In the genomic region with DNA sequence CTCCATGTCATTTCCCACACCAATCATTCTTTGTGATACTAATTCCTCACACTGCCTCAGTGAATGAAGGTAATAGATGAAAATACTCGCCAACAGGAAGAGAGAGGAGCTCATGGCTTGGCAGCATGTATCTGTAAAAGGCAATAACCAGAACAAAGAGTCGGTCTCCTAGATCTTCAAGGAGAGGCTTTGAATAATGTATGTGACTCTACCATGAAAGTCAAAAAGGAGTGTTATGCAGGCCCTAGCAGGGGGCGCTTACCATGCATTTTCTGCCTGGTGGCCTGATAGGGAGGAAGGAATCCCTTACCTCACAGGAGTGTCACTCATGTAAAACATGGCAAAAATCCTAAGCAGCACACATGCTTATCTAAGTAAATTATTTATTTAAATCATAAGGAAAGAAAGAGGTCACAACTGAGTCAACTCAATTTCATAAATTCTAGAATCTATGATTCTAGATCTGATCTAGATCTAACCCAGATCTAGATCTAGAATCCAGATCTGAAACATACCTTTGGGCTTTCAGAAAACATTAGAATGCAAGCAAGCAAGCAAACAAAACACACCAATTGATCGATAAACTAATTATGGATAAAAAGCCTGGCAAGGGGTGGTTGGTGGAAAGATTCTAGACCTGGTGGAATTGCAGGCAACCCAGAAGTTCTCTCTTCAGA, we compare ENCODE assay signal across 24 cellular contexts.
A peak's percentile ranks its signal among the peaks of the same experiment; 100 is the strongest.
DNase-seq lines count a peak whose midpoint lies in the region; ATAC-seq lines count a peak whose summit lies in the region.
"Had no signal": no experiment of that assay in that cellular context is flagged by ENCODE, and none has a peak within 500 bp of the region (broad histone marks: within the 10 kb centered on the region; RNA-seq: fewer than 3 reads in every experiment).

No MANE protein-coding gene starts in this region.

- no peak overlapping the region for H3K4ac ChIP-seq in trophoblast cell (ENCODE audit: low read depth, low read length)

- H4K12ac ChIP-seq in trophoblast cell (ENCODE audit: low read depth, low read length): no peak overlapping the region

- H3K27me3 Mint-ChIP-seq in T-helper 17 cell: no peaks in the 10 kb centered on the region
- H3K27me3 Mint-ChIP-seq: CD4-positive, alpha-beta memory T cell had no signal

- H2BK12ac ChIP-seq in trophoblast cell (ENCODE audit: low read length): no peak overlapping the region

- H3K79me2 ChIP-seq in trophoblast cell (ENCODE audit: control insufficient read depth, insufficient read depth, low read length, poor library complexity): no peaks in the 10 kb centered on the region

- H3K9ac ChIP-seq in HUES48 (ENCODE audit: low read depth, low read length) (no peak overlapping the region), trophoblast cell (ENCODE audit: low read length) (no peak overlapping the region)
- H3K9ac ChIP-seq: BLaER1 had no signal

- H3K36me3 ChIP-seq in HUES48 (ENCODE audit: control insufficient read depth, insufficient read depth, low read length): no peaks in the 10 kb centered on the region
- H3K36me3 ChIP-seq in trophoblast cell (ENCODE audit: control insufficient read depth in 1 of 2, insufficient read depth in 2 of 2, low read length in 2 of 2): no peaks in the 10 kb centered on the region
- H3K36me3 ChIP-seq: BLaER1 had no signal

- H3K23ac ChIP-seq in trophoblast cell (ENCODE audit: low read length): no peak overlapping the region

- WGBS in trophoblast cell (ENCODE audit: extremely low coverage, insufficient coverage, insufficient read length): no CpG with 5 or more reads among the region's 4 CpGs

- no peak overlapping the region for H2AFZ ChIP-seq in trophoblast cell (ENCODE audit: insufficient read depth, low read length, poor library complexity)
- H2AFZ ChIP-seq: PC-9 had no signal

- H3K14ac ChIP-seq in trophoblast cell (ENCODE audit: low read length): no peak overlapping the region

- H3K27ac Mint-ChIP-seq in T-helper 17 cell: peak overlapping the region; percentile 24
- H3K27ac Mint-ChIP-seq: HFFc6 had no signal

- H3K27ac ChIP-seq in HUES48 (ENCODE audit: low read depth, low read length): peak overlapping the region; percentile 50
- no peak overlapping the region for H3K27ac ChIP-seq in trophoblast cell (ENCODE audit: low read depth, low read length)
- H3K27ac ChIP-seq: BLaER1, PC-9, RWPE1, SK-N-MC had no signal

- no peak for ATAC-seq in T-helper 17 cell
- ATAC-seq in HG02840 (IDR thresholded peaks at IDR 0.05; ENCODE audit: low FRiP score, unreplicated experiment): no peak
- ATAC-seq in GM19467 (IDR thresholded peaks at IDR 0.05; ENCODE audit: unreplicated experiment): no peak

- no peak overlapping the region for H2BK5ac ChIP-seq in trophoblast cell (ENCODE audit: low read depth, low read length, poor library complexity)

- peaks cover 15% of the 10 kb centered on the region for H3K4me1 Mint-ChIP-seq in T-helper 17 cell

- H3K27me3 ChIP-seq in HUES48 (ENCODE audit: control insufficient read depth, insufficient read depth, low read length) (no peaks in the 10 kb centered on the region), trophoblast cell (ENCODE audit: insufficient read depth, low read length) (no peaks in the 10 kb centered on the region)
- H3K27me3 ChIP-seq: BLaER1 had no signal

- no peak overlapping the region for H2BK120ac ChIP-seq in trophoblast cell (ENCODE audit: insufficient read depth, low read length, poor library complexity)

- DNase-seq in T-helper 17 cell (no peak), iPS-NIHi11 (ENCODE audit: low spot score) (peak; percentile 25), trophoblast cell (peak; percentile 38 to 75), NCI-H2081 treated with DMSO at 0.1 percent for 48 hours (lab: John Stamatoyannopoulos, UW) (no peak), DMS153 (lab: John Stamatoyannopoulos, UW) (no peak)
- DNase-seq: Caco-2; CD4-positive, alpha-beta memory T cell; DMS 273 treated with DMSO at 0.1 percent for 48 hours; DND-41; HFFc6; Kasumi-1; NCI-H1417 treated with DMSO at 0.1 percent for 48 hours; NCI-H187; NCI-H2107; NCI-H446 treated with DMSO at 0.1 percent for 48 hours; NCI-H526 treated with DMSO at 0.1 percent for 48 hours; PC-9; SHP77 treated with DMSO at 0.1 percent for 48 hours had no signal

- no peaks in the 10 kb centered on the region for H3K36me3 Mint-ChIP-seq in T-helper 17 cell (ENCODE audit: low read depth)
- H3K36me3 Mint-ChIP-seq: CD4-positive, alpha-beta memory T cell had no signal

- no peak overlapping the region for H3K4me3 Mint-ChIP-seq in T-helper 17 cell
- H3K4me3 Mint-ChIP-seq: CD4-positive, alpha-beta memory T cell; HFFc6 had no signal

- no peak overlapping the region for H3K4me3 ChIP-seq in HUES48 (ENCODE audit: low read depth, low read length)
- H3K4me3 ChIP-seq in trophoblast cell (ENCODE audit: low read depth, low read length): no peak overlapping the region
- H3K4me3 ChIP-seq: BLaER1, PC-9, SK-N-MC had no signal

- H3K4me1 ChIP-seq in HUES48 (ENCODE audit: control insufficient read depth, insufficient read depth, low read length) (peaks cover 5% of the 10 kb centered on the region; the same call in 1 of the 2 replicates), trophoblast cell (ENCODE audit: control insufficient read depth in 1 of 2, insufficient read depth in 2 of 2, low read length in 2 of 2) (no peaks in the 10 kb centered on the region)
- H3K4me1 ChIP-seq: BLaER1 had no signal

- H3K9me3 ChIP-seq in HUES48 (ENCODE audit: control insufficient read depth, insufficient read depth, low read length): no peaks in the 10 kb centered on the region
- no peaks in the 10 kb centered on the region for H3K9me3 ChIP-seq in T-helper 17 cell (ENCODE audit: control insufficient read depth, low read length, poor library complexity, severe bottlenecking)
- no peaks in the 10 kb centered on the region for H3K9me3 ChIP-seq in trophoblast cell (ENCODE audit: insufficient read depth, low read depth, low read length)
- H3K9me3 ChIP-seq: BLaER1, Caco-2 had no signal

- no peak overlapping the region for H2AK5ac ChIP-seq in trophoblast cell (ENCODE audit: low read length)

- peaks cover under 1% of the 10 kb centered on the region for H3K79me1 ChIP-seq in trophoblast cell (ENCODE audit: low read length)

- no peak overlapping the region for H3K18ac ChIP-seq in trophoblast cell (ENCODE audit: low read length)

- H3K4me2 ChIP-seq in trophoblast cell (ENCODE audit: low read length): no peak overlapping the region
- H3K4me2 ChIP-seq: BLaER1, PC-9 had no signal

- no peak overlapping the region for H4K8ac ChIP-seq in trophoblast cell (ENCODE audit: low read depth, low read length)

- no peak overlapping the region for H4K91ac ChIP-seq in trophoblast cell (ENCODE audit: low read depth, low read length)

Comparison
In these comparisons a context has a peak if more than half of its experiments do, and no peak if none do; other contexts are left out.
1. DNase-seq: peak in iPS-NIHi11 (single experiment) and trophoblast cell (2 of 2); none in T-helper 17 cell (0 of 3), NCI-H2081 treated with DMSO at 0.1 percent for 48 hours (single experiment) and DMS153 (single experiment).